Comparison of ENCODE assay signal across 1 cellular context in genomic region chr1:91078859-91079258, GRCh38.
A peak's percentile ranks its signal among the peaks of the same experiment; 100 is the strongest.
TF ChIP-seq lines count a peak whose summit lies in the region.

No MANE protein-coding gene starts in this region.

TF ChIP-seq in SK-N-SH treated with all-trans-retinoic acid at 6 μM for 48 hours, 23 proteins besides CTCF, POLR2A, EP300 and RAD21 (continued from another document):
- TF ChIP-seq ZFP30 (CRISPR knock-in tag; IDR thresholded peaks at IDR 0.05) (peak; percentile 31; the same call in 1 of the 2 replicates), SNAI2 (CRISPR knock-in tag; IDR thresholded peaks at IDR 0.05) (no peak)
